In the genomic region with DNA sequence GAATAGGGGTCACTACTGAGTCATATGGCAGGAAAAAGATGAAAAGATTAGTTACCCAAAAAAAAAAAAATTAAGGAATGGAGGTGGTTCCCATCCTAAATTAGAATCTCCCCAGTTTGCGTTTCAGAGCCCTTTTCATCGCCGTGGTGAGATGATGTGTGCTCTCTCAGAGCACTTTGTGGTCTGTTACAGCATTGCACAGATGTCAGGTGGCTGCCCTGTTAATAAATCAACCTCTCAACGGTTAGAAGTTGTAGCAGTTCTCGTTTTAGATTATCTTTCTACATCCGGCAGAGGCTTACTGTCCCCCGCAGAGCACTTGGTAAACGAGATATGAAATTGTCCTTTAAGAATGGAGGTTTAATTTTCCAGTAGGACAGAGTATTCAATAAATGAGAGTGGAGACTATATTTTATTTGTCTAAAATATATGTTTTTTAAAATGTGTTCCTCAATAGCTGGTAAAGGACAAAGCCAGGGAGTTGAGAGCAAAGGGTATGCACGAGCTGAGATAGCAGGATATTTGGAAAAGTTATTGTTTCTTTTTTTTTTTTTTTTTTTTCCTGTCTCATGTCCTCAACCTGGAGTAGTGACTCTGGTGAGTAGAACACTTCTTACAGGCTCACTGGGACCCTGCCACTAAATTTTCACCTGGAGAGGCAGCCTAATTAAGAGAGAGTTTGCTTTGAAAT, we compare ENCODE assay signal across 8 cellular contexts. TPM values are rescaled to one million over a fixed set of nuclear protein-coding genes. Genes with fewer than 3 reads are reported as not detected.
DNase-seq lines count a peak whose midpoint lies in the region; ATAC-seq and TF ChIP-seq lines count a peak whose summit lies in the region.

No MANE protein-coding gene starts in this region.

- intact Hi-C loops in heart left ventricle (cut with DNase I) = no loop called here

- no peaks in the 10 kb centered on the region for H3K9me3 ChIP-seq in heart left ventricle

- TF ChIP-seq CTCF in GM12873 (IDR thresholded peaks at IDR 0.05; ENCODE audit: insufficient read depth, low read depth, low read length, missing control alignments) (peak; percentile 22), heart left ventricle (IDR thresholded peaks at IDR 0.05) (no peak)

- 38 to 47% (median 40%) methylated on average over 9 of the region's 9 CpGs for WGBS in heart left ventricle, 4 donors

- ATAC-seq in GM21515 (IDR thresholded peaks at IDR 0.05; ENCODE audit: unreplicated experiment) (peak; percentile 87), heart left ventricle (peak in 3 of 4 donors; percentile 63 to 73 (median 70))

- H3K4me3 ChIP-seq in heart left ventricle = no peak overlapping the region

- no peak for TF ChIP-seq POLR2A in heart left ventricle (IDR thresholded peaks at IDR 0.05)

- no peaks in the 10 kb centered on the region for H3K36me3 ChIP-seq in heart left ventricle

- no peaks in the 10 kb centered on the region for H3K27me3 ChIP-seq in heart left ventricle

- DNase-seq in HK-2 (ENCODE audit: unreplicated experiment) (peak; percentile 55), SIG-M5 treated with dmso at 0.1 percent for 504 hours (lab: John Stamatoyannopoulos, UW; ENCODE audit: unreplicated experiment) (peak; percentile 88), heart left ventricle (no peak), 8988T (no peak), AG08396 (ENCODE audit: low spot score) (no peak)
- DNase-seq in effector CD4-positive, alpha-beta T cell = no peak

- peak overlapping the region in 5 of 12 donors; percentile 25 to 69 (median 37) for H3K27ac ChIP-seq in heart left ventricle

- peaks cover 0 to 70% (median 25%) of the 10 kb centered on the region in 12 donors for H3K4me1 ChIP-seq in heart left ventricle

RNA-seq across cellular contexts. Expression of a gene that starts 26.9 kb away (rescaled TPM):
- total RNA-seq in heart left ventricle = 10 to 100 TPM; 55.8 to 96.5 (median 73.3) TPM
- 10 to 100 TPM; 51.8 to 72.8 TPM for polyA plus RNA-seq in heart left ventricle

Comparison
In these comparisons a context has a peak if more than half of its experiments do, and no peak if none do; other contexts are left out.
1. DNase-seq: peak in HK-2 (single experiment) and SIG-M5 treated with dmso at 0.1 percent for 504 hours (single experiment); none in heart left ventricle (0 of 5), 8988T (single experiment), AG08396 (single experiment) and effector CD4-positive, alpha-beta T cell (single experiment).